ENCODE assay signal across 18 cellular contexts in genomic region chr4:13881880-13882279, GRCh38.
DNase-seq lines count a peak whose midpoint lies in the region; ATAC-seq, FAIRE-seq and TF ChIP-seq lines count a peak whose summit lies in the region.
"Had no signal": no experiment of that assay in that cellular context is flagged by ENCODE, and none has a peak within 500 bp of the region (broad histone marks: within the 10 kb centered on the region; RNA-seq: fewer than 3 reads in every experiment).

No MANE protein-coding gene starts in this region.

- peak; percentile 49 for ATAC-seq in left lung
- ATAC-seq: activated CD4-positive, alpha-beta T cell treated with anti-CD3 and anti-CD28 coated beads for 36 hours; activated naive CD4-positive, alpha-beta T cell treated with anti-CD3 and anti-CD28 coated beads, Interleukin-2, amount 50 U/mL, for 72 hours had no signal

- DNase-seq in AG09309 (ENCODE audit: low read depth) (no peak), LHCN-M2 (ENCODE audit: low read depth) (peak; percentile 82), caudate nucleus (lab: John Stamatoyannopoulos, UW) (peak in 31 of 61 donors; percentile 2 to 86 (median 25)), left lung (no peak), foreskin melanocyte (no peak), NCI-H2227 (lab: John Stamatoyannopoulos, UW; ENCODE audit: unreplicated experiment) (no peak), kidney (no peak)
- DNase-seq in activated CD4-positive, alpha-beta T cell treated with anti-CD3 and anti-CD28 coated beads, Interleukin-2, amount 10 ng/mL, durations not matched to agents 24 days and 14 days, result no peak
- DNase-seq: activated CD4-positive, alpha-beta T cell treated with anti-CD3 and anti-CD28 coated beads for 36 hours; activated T-cell treated with anti-CD3 and anti-CD28 coated beads, Interleukin-2, amount 50 U/mL, for 1 hour; DMS 273 treated with DMSO at 0.1 percent for 48 hours; left cardiac atrium; NCI-H748 treated with DMSO at 0.1 percent for 48 hours; T-helper 2 cell; thyroid gland had no signal

- no peaks in the 10 kb centered on the region for H3K9me3 Mint-ChIP-seq in activated CD4-positive, alpha-beta T cell treated with anti-CD3 and anti-CD28 coated beads, Interleukin-2, amount 10 ng/mL, durations not matched to agents 24 days and 14 days

- no peaks in the 10 kb centered on the region for H3K27me3 Mint-ChIP-seq in activated CD4-positive, alpha-beta T cell treated with anti-CD3 and anti-CD28 coated beads, Interleukin-2, amount 10 ng/mL, durations not matched to agents 24 days and 14 days

- H3K27me3 ChIP-seq in left lung, result no peaks in the 10 kb centered on the region
- H3K27me3 ChIP-seq: BLaER1, thyroid gland had no signal

- no peaks in the 10 kb centered on the region for H3K4me1 Mint-ChIP-seq in activated CD4-positive, alpha-beta T cell treated with anti-CD3 and anti-CD28 coated beads, Interleukin-2, amount 10 ng/mL, durations not matched to agents 24 days and 14 days
- H3K4me1 Mint-ChIP-seq: activated CD4-positive, alpha-beta T cell treated with anti-CD3 and anti-CD28 coated beads for 36 hours had no signal

- no peak overlapping the region for H3K4me3 ChIP-seq in AG09309 (ENCODE audit: control insufficient read depth, low read depth, low read length)
- no peak overlapping the region for H3K4me3 ChIP-seq in left lung
- no peak overlapping the region for H3K4me3 ChIP-seq in kidney (ENCODE audit: low read length in 2 of 2)
- H3K4me3 ChIP-seq: BLaER1, thyroid gland had no signal

- no peaks in the 10 kb centered on the region for H3K4me1 ChIP-seq in left lung
- peaks cover 0 to 9% of the 10 kb centered on the region in 2 donors for H3K4me1 ChIP-seq in kidney (ENCODE audit: control insufficient read depth in 1 of 2, insufficient read depth in 1 of 2, low read depth in 1 of 2, low read length in 2 of 2)
- H3K4me1 ChIP-seq: BLaER1, thyroid gland had no signal

- H3K9ac ChIP-seq in kidney (ENCODE audit: low read length in 2 of 2), result no peak overlapping the region
- H3K9ac ChIP-seq: BLaER1 had no signal

- TF ChIP-seq CTCF in AG09309 (IDR thresholded peaks at IDR 0.05; ENCODE audit: control insufficient read depth, insufficient read depth, low read depth, low read length, missing control alignments) (peak; percentile 56), left lung (IDR thresholded peaks at IDR 0.05) (no peak), kidney (IDR thresholded peaks at IDR 0.05; ENCODE audit: borderline replicate concordance, extremely low read depth, insufficient read depth) (no peak)

- no peak overlapping the region for H3K4me3 Mint-ChIP-seq in activated CD4-positive, alpha-beta T cell treated with anti-CD3 and anti-CD28 coated beads, Interleukin-2, amount 10 ng/mL, durations not matched to agents 24 days and 14 days
- H3K4me3 Mint-ChIP-seq: activated CD4-positive, alpha-beta T cell treated with anti-CD3 and anti-CD28 coated beads for 36 hours had no signal

- FAIRE-seq in kidney (lab: Jason Lieb, UNC), result no peak
- FAIRE-seq: endothelial cell of umbilical vein had no signal

- H3K9me3 ChIP-seq in left lung (no peaks in the 10 kb centered on the region), kidney (ENCODE audit: control insufficient read depth in 1 of 2, low read length in 2 of 2) (no peaks in the 10 kb centered on the region)
- H3K9me3 ChIP-seq: BLaER1, thyroid gland had no signal

- no peaks in the 10 kb centered on the region for H3K36me3 ChIP-seq in left lung
- H3K36me3 ChIP-seq in kidney (ENCODE audit: control insufficient read depth in 1 of 2, insufficient read depth in 2 of 2, low read length in 2 of 2), result no peaks in the 10 kb centered on the region
- H3K36me3 ChIP-seq: BLaER1, thyroid gland had no signal

- intact Hi-C loops in left lung (cut with DNase I), result no loop called here
- intact Hi-C loops in kidney (cut with DNase I), result no loop called here
- intact Hi-C loops in activated CD4-positive, alpha-beta T cell treated with anti-CD3 and anti-CD28 coated beads, Interleukin-2, amount 10 ng/mL, durations not matched to agents 24 days and 14 days (cut with micrococcal nuclease), result no loop called here

- H3K27ac ChIP-seq in caudate nucleus (ENCODE audit: low read depth, low read length), result peak overlapping the region; percentile 61
- H3K27ac ChIP-seq in left lung, result no peak overlapping the region
- H3K27ac ChIP-seq in kidney (ENCODE audit: low read depth in 2 of 2, low read length in 2 of 2), result no peak overlapping the region
- H3K27ac ChIP-seq: BLaER1, thyroid gland had no signal

- H3K36me3 Mint-ChIP-seq in activated CD4-positive, alpha-beta T cell treated with anti-CD3 and anti-CD28 coated beads, Interleukin-2, amount 10 ng/mL, durations not matched to agents 24 days and 14 days (ENCODE audit: low read depth), result no peaks in the 10 kb centered on the region
- H3K36me3 Mint-ChIP-seq: activated naive CD4-positive, alpha-beta T cell treated with anti-CD3 and anti-CD28 coated beads, Interleukin-2, amount 50 U/mL, for 72 hours had no signal

- no peak overlapping the region for H3K27ac Mint-ChIP-seq in activated CD4-positive, alpha-beta T cell treated with anti-CD3 and anti-CD28 coated beads, Interleukin-2, amount 10 ng/mL, durations not matched to agents 24 days and 14 days
- H3K27ac Mint-ChIP-seq: activated CD4-positive, alpha-beta T cell treated with anti-CD3 and anti-CD28 coated beads for 36 hours had no signal

Comparison
In these comparisons a context has a peak if more than half of its experiments do, and no peak if none do; other contexts are left out.
1. DNase-seq: peak in LHCN-M2 (single experiment) and caudate nucleus (31 of 61); none in AG09309 (single experiment), left lung (0 of 2), foreskin melanocyte (single experiment), NCI-H2227 (single experiment), kidney (single experiment) and activated CD4-positive, alpha-beta T cell treated with anti-CD3 and anti-CD28 coated beads, Interleukin-2, amount 10 ng/mL, durations not matched to agents 24 days and 14 days (single experiment).